ENCODE assay signal across 13 cellular contexts in genomic region chr1:31987231-31987630, GRCh38. TPM values are rescaled to one million over a fixed set of nuclear protein-coding genes. Genes with fewer than 3 reads are reported as not detected.
DNase-seq lines count a peak whose midpoint lies in the region; ATAC-seq and TF ChIP-seq lines count a peak whose summit lies in the region.
"Had no signal": no experiment of that assay in that cellular context is flagged by ENCODE, and none has a peak within 500 bp of the region (broad histone marks: within the 10 kb centered on the region; RNA-seq: fewer than 3 reads in every experiment).

No MANE protein-coding gene starts in this region.

- intact Hi-C loops in natural killer cell (cut with micrococcal nuclease): no loop called here

- H3K27ac Mint-ChIP-seq in WTC11 (no peak overlapping the region; the same call in 1 of the 2 replicates), natural killer cell (peak overlapping the region; percentile 51 to 59)

- POLR2A ChIA-PET in WTC11 (lab: Charles Lee): no interaction called here

- peak; percentile 78 for ATAC-seq in WTC11
- ATAC-seq in natural killer cell: no peak
- ATAC-seq: gastrocnemius medialis, left cardiac atrium had no signal

- H3K9me3 Mint-ChIP-seq in WTC11 (peaks cover 6% of the 10 kb centered on the region), natural killer cell (no peaks in the 10 kb centered on the region)

- in situ Hi-C loops in KBM-7 (cut with MboI; ENCODE audit: low pct_unique_long_range_greater_than_20kb, low sequenced_read_pairs): no loop called here

- H3K4me1 Mint-ChIP-seq in WTC11 (peaks cover 20% of the 10 kb centered on the region), natural killer cell (peaks cover 30% of the 10 kb centered on the region in 2 donors)

- CTCF ChIA-PET in WTC11 (lab: Charles Lee): interaction anchor here (0.8 to 2.8 kb wide), 7 partner anchors 10 to 533 kb away, joined by 3 to 14 read pairs (median 5); partner anchors contain the start of gene TMEM39B

- H3K36me3 Mint-ChIP-seq in WTC11 (no peaks in the 10 kb centered on the region), natural killer cell (no peaks in the 10 kb centered on the region)
- H3K36me3 Mint-ChIP-seq: activated naive CD8-positive, alpha-beta T cell had no signal

- no peak overlapping the region for H3K4me3 Mint-ChIP-seq in WTC11
- H3K4me3 Mint-ChIP-seq in natural killer cell: no peak overlapping the region
- H3K4me3 Mint-ChIP-seq: activated CD4-positive, alpha-beta T cell treated with anti-CD3 and anti-CD28 coated beads, Interleukin-2, amount 10 ng/mL, durations not matched to agents 24 days and 14 days; activated naive CD8-positive, alpha-beta T cell had no signal

- TF ChIP-seq CTCF in WTC11 (IDR thresholded peaks at IDR 0.05) (no peak), natural killer cell (IDR thresholded peaks at IDR 0.05) (no peak)

- no peaks in the 10 kb centered on the region for H3K27me3 Mint-ChIP-seq in WTC11 (ENCODE audit: low read depth)
- H3K27me3 Mint-ChIP-seq in natural killer cell (ENCODE audit: low read depth in 2 of 2): no peaks in the 10 kb centered on the region
- H3K27me3 Mint-ChIP-seq: activated CD4-positive, alpha-beta T cell treated with anti-CD3 and anti-CD28 coated beads, Interleukin-2, amount 10 ng/mL, durations not matched to agents 24 days and 14 days; activated naive CD8-positive, alpha-beta T cell had no signal

- DNase-seq in DMS79 (lab: John Stamatoyannopoulos, UW) (peak; percentile 55), KBM-7 (peak; percentile 30), WTC11 (ENCODE audit: low spot score) (peak; percentile 27), natural killer cell (no peak), SK-N-DZ (ENCODE audit: low spot score) (no peak), OCI-M1 (lab: John Stamatoyannopoulos, UW) (no peak), amygdala (lab: John Stamatoyannopoulos, UW) (no peak)
- no peak for DNase-seq in activated effector memory CD4-positive, alpha-beta T cell treated with Interleukin-2 at 50 U/mL for 16 hours
- DNase-seq: activated CD4-positive, alpha-beta T cell treated with anti-CD3 and anti-CD28 coated beads, Interleukin-2, amount 10 ng/mL, durations not matched to agents 24 days and 14 days; gastrocnemius medialis; left cardiac atrium; NCI-H2029 treated with DMSO at 0.1 percent for 48 hours had no signal

TF ChIP-seq in WTC11, 78 proteins besides CTCF, POLR2A, EP300 and RAD21:
- no peak for TF ChIP-seq CREB1 (CRISPR knock-in tag; IDR thresholded peaks at IDR 0.05)
- TF ChIP-seq MYBL2 (CRISPR knock-in tag; IDR thresholded peaks at IDR 0.05): no peak
- no peak for TF ChIP-seq GABPB1 (CRISPR knock-in tag; IDR thresholded peaks at IDR 0.05)
- no peak for TF ChIP-seq MAX (CRISPR knock-in tag; IDR thresholded peaks at IDR 0.05)
- no peak for TF ChIP-seq FOXK1 (CRISPR knock-in tag; IDR thresholded peaks at IDR 0.05)
- no peak for TF ChIP-seq PREB (CRISPR knock-in tag; IDR thresholded peaks at IDR 0.05; ENCODE audit: borderline replicate concordance)
- no peak for TF ChIP-seq ATF2 (CRISPR knock-in tag; IDR thresholded peaks at IDR 0.05; ENCODE audit: borderline replicate concordance, low read depth)
- TF ChIP-seq ARID4B (CRISPR knock-in tag; IDR thresholded peaks at IDR 0.05; ENCODE audit: borderline replicate concordance): no peak
- no peak for TF ChIP-seq NR2C2 (CRISPR knock-in tag; IDR thresholded peaks at IDR 0.05)
- no peak for TF ChIP-seq JAZF1 (CRISPR knock-in tag; IDR thresholded peaks at IDR 0.05)

RNA-seq across cellular contexts. Expression of gene KHDRBS1, which starts 26.4 kb away (rescaled TPM):
- total RNA-seq in WTC11 (2021) (254 to 264 TPM (median 256 TPM) in 3 replicates), natural killer cell (100 to 1,000 TPM; 107 to 112 (median 109) TPM)
- polyA plus RNA-seq in SK-N-DZ (2014; cell fraction: cytosol; rRNA removed): 115 and 123 TPM in 2 replicates
- 73.1 and 117 TPM in 2 replicates for polyA plus RNA-seq in SK-N-DZ (2014; cell fraction: nucleus; rRNA removed)

RNA-seq across cellular contexts. Expression of gene PTP4A2, which starts 49.1 kb away (rescaled TPM):
- 147 to 172 TPM (median 150 TPM) in 3 replicates for total RNA-seq in WTC11 (2021)
- 100 to 1,000 TPM; 435 to 527 (median 443) TPM for total RNA-seq in natural killer cell
- polyA plus RNA-seq in SK-N-DZ (2014; cell fraction: cytosol; rRNA removed): 90.1 and 103 TPM in 2 replicates
- polyA plus RNA-seq in SK-N-DZ (2014; cell fraction: nucleus; rRNA removed): 42.2 and 59.1 TPM in 2 replicates

Comparison
In these comparisons a context has a peak if more than half of its experiments do, and no peak if none do; other contexts are left out.
1. DNase-seq: peak in DMS79 (single experiment), KBM-7 (single experiment) and WTC11 (single experiment); none in natural killer cell (single experiment), SK-N-DZ (single experiment), OCI-M1 (single experiment), amygdala (0 of 56) and activated effector memory CD4-positive, alpha-beta T cell treated with Interleukin-2 at 50 U/mL for 16 hours (single experiment).